Comparison of ENCODE assay signal across 7 cellular contexts in genomic region chr7:141674201-141674671, GRCh38. TPM values are rescaled to one million over a fixed set of nuclear protein-coding genes. Genes with fewer than 3 reads are reported as not detected.
DNase-seq lines count a peak whose midpoint lies in the region; ATAC-seq and TF ChIP-seq lines count a peak whose summit lies in the region.

No MANE protein-coding gene starts in this region.

- WGBS in smooth muscle cell (ENCODE audit: low lambda C conversion rate) = 80% methylated on average over 5 of the region's 5 CpGs

- no peaks in the 10 kb centered on the region for H3K9me3 ChIP-seq in smooth muscle cell (replicated peaks; ENCODE audit: low read depth)

- H3K79me2 ChIP-seq in smooth muscle cell (ENCODE audit: low read depth) = no peaks in the 10 kb centered on the region

- ATAC-seq in HG03025 (IDR thresholded peaks at IDR 0.05; ENCODE audit: low FRiP score, unreplicated experiment) = no peak

- H3K4me2 ChIP-seq in smooth muscle cell = no peak overlapping the region

- H3F3A ChIP-seq in smooth muscle cell (ENCODE audit: low read depth) = no peaks in the 10 kb centered on the region

- no peaks in the 10 kb centered on the region for H3K36me3 ChIP-seq in kidney epithelial cell (ENCODE audit: control insufficient read depth, insufficient read depth, low read length)
- no peaks in the 10 kb centered on the region for H3K36me3 ChIP-seq in smooth muscle cell (ENCODE audit: low read depth)

- peaks cover 19% of the 10 kb centered on the region for H3K4me1 ChIP-seq in smooth muscle cell (ENCODE audit: low read depth)

- no peak overlapping the region for H2AFZ ChIP-seq in smooth muscle cell (ENCODE audit: low read depth)

- DNase-seq in RPMI7951 (ENCODE audit: low read depth) (peak; percentile 28), choroid plexus epithelial cell (ENCODE audit: low read depth) (peak; percentile 12), kidney epithelial cell (ENCODE audit: low read depth) (peak; percentile 83), smooth muscle cell (lab: John Stamatoyannopoulos, UW; ENCODE audit: unreplicated experiment) (no peak)
- DNase-seq in activated effector memory CD4-positive, alpha-beta T cell treated with anti-CD3 and anti-CD28 coated beads, Interleukin-2, amount 50 U/mL, for 16 hours = no peak
- no peak for DNase-seq in NK-92 treated with Interleukin-12 subunit alpha and Interleukin-12 subunit beta, amount 100 ng/mL, for 24 hours (lab: John Stamatoyannopoulos, UW)

- H3K4me3 ChIP-seq in choroid plexus epithelial cell (ENCODE audit: low read depth, low read length) (no peak overlapping the region), kidney epithelial cell (ENCODE audit: low read depth, low read length) (no peak overlapping the region), smooth muscle cell (no peak overlapping the region)

- H4K20me1 ChIP-seq in smooth muscle cell (ENCODE audit: low read depth) = no peaks in the 10 kb centered on the region

- no peak for TF ChIP-seq CTCF in choroid plexus epithelial cell (conservative IDR thresholded peaks at IDR 0.05; ENCODE audit: low read depth, low read length)
- no peak for TF ChIP-seq CTCF in kidney epithelial cell (IDR thresholded peaks at IDR 0.05; ENCODE audit: insufficient read depth, low read length, poor library complexity, severe bottlenecking)
- no peak for TF ChIP-seq CTCF in smooth muscle cell (IDR thresholded peaks at IDR 0.05; ENCODE audit: borderline replicate concordance, insufficient read depth, poor library complexity, severe bottlenecking)

- H3K9ac ChIP-seq in smooth muscle cell (ENCODE audit: low read depth) = peak overlapping the region; percentile 39

- H3K27ac ChIP-seq in smooth muscle cell (ENCODE audit: low read depth) = peak overlapping the region; percentile 76

- H3K27me3 ChIP-seq in kidney epithelial cell (ENCODE audit: control insufficient read depth, insufficient read depth, low read length) (no peaks in the 10 kb centered on the region), smooth muscle cell (ENCODE audit: low read depth) (no peaks in the 10 kb centered on the region)

RNA-seq across cellular contexts. Expression of gene DENND11, which starts 27.7 kb away (rescaled TPM):
- 3.6 and 4.0 TPM in 2 replicates for total RNA-seq in RPMI7951 (2014; rRNA removed; shearing (Covaris generic))
- 17.0 and 18.9 TPM in 2 replicates for total RNA-seq in kidney epithelial cell
- 9.3 and 10.3 TPM in 2 replicates for total RNA-seq in smooth muscle cell
- polyA plus RNA-seq in smooth muscle cell = 3.2 and 3.7 TPM in 2 replicates

RNA-seq across cellular contexts. Expression of gene WEE2, which starts 33.9 kb away (rescaled TPM):
- not detected in 2 replicates for total RNA-seq in RPMI7951 (2014; rRNA removed; shearing (Covaris generic))
- total RNA-seq in kidney epithelial cell (not detected in 2 replicates), smooth muscle cell (not detected in 2 replicates)
- not detected in 2 replicates for polyA plus RNA-seq in smooth muscle cell

Comparison
In these comparisons a context has a peak if more than half of its experiments do, and no peak if none do; other contexts are left out.
1. DNase-seq: peak in RPMI7951 (single experiment), choroid plexus epithelial cell (single experiment) and kidney epithelial cell (single experiment); none in smooth muscle cell (single experiment), activated effector memory CD4-positive, alpha-beta T cell treated with anti-CD3 and anti-CD28 coated beads, Interleukin-2, amount 50 U/mL, for 16 hours (single experiment) and NK-92 treated with Interleukin-12 subunit alpha and Interleukin-12 subunit beta, amount 100 ng/mL, for 24 hours (single experiment).